ENCODE assay signal across 2 cellular contexts in genomic region chr17:13593757-13594156, GRCh38.
TF ChIP-seq lines count a peak whose summit lies in the region.

No MANE protein-coding gene starts in this region.

TF ChIP-seq in IMR-90, 13 proteins besides CTCF, POLR2A, EP300 and RAD21:
- TF ChIP-seq FOS (IDR thresholded peaks at IDR 0.05; ENCODE audit: low read depth, low read length) = peak; percentile 26; the same call in 1 of the 2 replicates
- no peak for TF ChIP-seq NFE2L2 (IDR thresholded peaks at IDR 0.05; ENCODE audit: low read depth, low read length)
- TF ChIP-seq USF2 (IDR thresholded peaks at IDR 0.05; ENCODE audit: low read depth, low read length) = no peak
- no peak for TF ChIP-seq MAZ (IDR thresholded peaks at IDR 0.05; ENCODE audit: borderline replicate concordance, low read depth, low read length)
- TF ChIP-seq ELK1 (IDR thresholded peaks at IDR 0.05; ENCODE audit: borderline replicate concordance, low read depth, low read length) = no peak
TF ChIP-seq in IMR-90: peak in this region for 1.

TF ChIP-seq in HEK293T, 16 proteins besides CTCF, POLR2A, EP300 and RAD21:
- TF ChIP-seq FOXM1 (IDR thresholded peaks at IDR 0.05; ENCODE audit: borderline replicate concordance) (no peak), CTBP1 (IDR thresholded peaks at IDR 0.05; ENCODE audit: borderline replicate concordance) (no peak), SUZ12 (IDR thresholded peaks at IDR 0.05) (no peak), TARDBP (IDR thresholded peaks at IDR 0.05) (no peak), LEF1 (IDR thresholded peaks at IDR 0.05; ENCODE audit: borderline replicate concordance) (no peak)
